In the genomic region with DNA sequence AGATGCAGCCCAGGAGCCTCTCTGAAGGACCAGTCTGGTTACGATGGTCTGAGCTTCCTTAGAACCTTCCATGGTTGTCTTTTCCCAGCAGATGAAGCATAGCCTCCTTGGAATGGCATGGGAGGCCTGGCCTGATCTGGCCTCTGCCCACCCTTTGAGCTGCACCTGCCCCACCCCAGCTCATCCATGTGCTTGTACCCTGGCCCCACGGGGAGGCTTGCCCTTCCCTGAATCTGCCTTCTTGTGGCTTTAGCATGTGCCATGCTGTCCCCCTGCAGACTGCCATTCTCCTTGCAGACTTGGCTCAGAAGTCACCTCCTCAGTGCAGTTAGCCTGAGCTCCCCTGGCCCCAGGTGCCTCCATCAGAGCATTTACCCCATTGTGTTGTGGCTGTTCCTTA, we compare ENCODE assay signal across 25 cellular contexts.
"Had no signal": no experiment of that assay in that cellular context is flagged by ENCODE, and none has a peak within 500 bp of the region (broad histone marks: within the 10 kb centered on the region; RNA-seq: fewer than 3 reads in every experiment).

No MANE protein-coding gene starts in this region.

- FAIRE-seq: keratinocyte, pancreas had no signal

- H3K27ac ChIP-seq: left lung, pancreas, psoas muscle, right lobe of liver, transverse colon, upper lobe of left lung, uterus had no signal

- DNase-seq: hippocampal formation; left colon; left lung; mesendoderm; naive B cell; nucleus accumbens; pancreas; stimulated activated CD4-positive, alpha-beta T cell treated with anti-CD3 and anti-CD28 coated beads, Interleukin-1b, Interleukin-23, amount 100 ng/mL, for 48 hours; stimulated activated CD4-positive, alpha-beta T cell treated with anti-CD3 and anti-CD28 coated beads, Interleukin-2, amount 100 ng/mL, for 48 hours; stimulated activated CD4-positive, alpha-beta T cell treated with anti-CD3 and anti-CD28 coated beads, Interleukin-4, amount 100 ng/mL, for 4 hours; stimulated activated CD8-positive, alpha-beta memory T cell treated with anti-CD3 and anti-CD28 coated beads, Interleukin-4, amount 100 ng/mL, for 48 hours; stimulated activated naive CD4-positive, alpha-beta T cell treated with Interleukin-2 at 50 U/mL for 16 hours; stimulated activated naive CD8-positive, alpha-beta T cell treated with anti-CD3 and anti-CD28 coated beads, Interleukin-15, amount 100 ng/mL, for 72 hours; transverse colon; upper lobe of left lung; uterus had no signal

- H3K4me1 ChIP-seq: left lung, pancreas, psoas muscle, right lobe of liver, transverse colon, upper lobe of left lung, uterus had no signal

- ATAC-seq: left colon; left lung; natural killer cell treated with Interleukin-12 subunit alpha and Interleukin-12 subunit beta and Interleukin-15 and Interleukin-18, amount 100 ng/mL, for 72 hours; pancreas; right lobe of liver; stimulated activated memory B cell treated with anti-CD40 and anti-IgM and Interleukin-4, amounts not matched to agents 10 μg/mL and 1 μg/mL and 100 μg/mL, for 72 hours; stimulated activated naive CD8-positive, alpha-beta T cell treated with anti-CD3 and anti-CD28 coated beads, Interleukin-15, amount 100 ng/mL, for 72 hours had no signal

- H3K4me1 Mint-ChIP-seq: naive B cell; neural crest cell; stimulated activated memory B cell treated with anti-CD40 and anti-IgM and Interleukin-4, amounts not matched to agents 10 μg/mL and 1 μg/mL and 100 μg/mL, for 72 hours; stimulated activated naive CD8-positive, alpha-beta T cell treated with anti-CD3 and anti-CD28 coated beads, Interleukin-15, amount 100 ng/mL, for 72 hours had no signal

- H3K27me3 ChIP-seq: pancreas, right lobe of liver, upper lobe of left lung, uterus had no signal

- H3K4me3 Mint-ChIP-seq: mesothelial cell of epicardium; naive B cell; natural killer cell treated with Interleukin-12 subunit alpha and Interleukin-12 subunit beta and Interleukin-15 and Interleukin-18, amount 100 ng/mL, for 72 hours; neural crest cell; stimulated activated memory B cell treated with anti-CD40 and anti-IgM and Interleukin-4, amounts not matched to agents 10 μg/mL and 1 μg/mL and 100 μg/mL, for 72 hours; stimulated activated naive CD8-positive, alpha-beta T cell treated with anti-CD3 and anti-CD28 coated beads, Interleukin-15, amount 100 ng/mL, for 72 hours had no signal

- H3K27ac Mint-ChIP-seq: mesothelial cell of epicardium; natural killer cell treated with Interleukin-12 subunit alpha and Interleukin-12 subunit beta and Interleukin-15 and Interleukin-18, amount 100 ng/mL, for 72 hours; stimulated activated memory B cell treated with anti-CD40 and anti-IgM and Interleukin-4, amounts not matched to agents 10 μg/mL and 1 μg/mL and 100 μg/mL, for 72 hours; stimulated activated naive CD8-positive, alpha-beta T cell treated with anti-CD3 and anti-CD28 coated beads, Interleukin-15, amount 100 ng/mL, for 72 hours had no signal

- H3K9me3 ChIP-seq: pancreas, psoas muscle, transverse colon, uterus had no signal

- H3K36me3 ChIP-seq: left lung, pancreas, right lobe of liver, transverse colon, uterus had no signal

- H3K4me3 ChIP-seq: left lung, lung, pancreas, psoas muscle, right lobe of liver, smooth muscle cell, transverse colon, upper lobe of left lung, uterus had no signal
